8 cellular contexts compared by ENCODE assay signal in genomic region chr16:57671451-57671850, GRCh38. TPM values are rescaled to one million over a fixed set of nuclear protein-coding genes. Genes with fewer than 3 reads are reported as not detected.
"Had no signal": no experiment of that assay in that cellular context is flagged by ENCODE, and none has a peak within 500 bp of the region (broad histone marks: within the 10 kb centered on the region; RNA-seq: fewer than 3 reads in every experiment).

No MANE protein-coding gene starts in this region.

RNA-seq across cellular contexts. Expression of gene ADGRG3, which starts 3.3 kb away (rescaled TPM):
- total RNA-seq: activated CD4-positive, alpha-beta memory T cell treated with anti-CD3 and anti-CD28 coated beads, Interleukin-2, amount 10 ng/mL, durations not matched to agents 7 days and 5 days; activated CD8-positive, alpha-beta memory T cell treated with anti-CD3 and anti-CD28 coated beads, Interleukin-2, amount 10 ng/mL, durations not matched to agents 7 days and 5 days; RPMI7951; SK-MEL-5 had no signal

RNA-seq across cellular contexts. Expression of gene DRC7, which starts 23.2 kb away (rescaled TPM):
- total RNA-seq: activated CD4-positive, alpha-beta memory T cell treated with anti-CD3 and anti-CD28 coated beads, Interleukin-2, amount 10 ng/mL, durations not matched to agents 7 days and 5 days; activated CD8-positive, alpha-beta memory T cell treated with anti-CD3 and anti-CD28 coated beads, Interleukin-2, amount 10 ng/mL, durations not matched to agents 7 days and 5 days; aorta; cardiac septum; NCI-H460; RPMI7951; SK-MEL-5; T-cell had no signal
